In the genomic region with DNA sequence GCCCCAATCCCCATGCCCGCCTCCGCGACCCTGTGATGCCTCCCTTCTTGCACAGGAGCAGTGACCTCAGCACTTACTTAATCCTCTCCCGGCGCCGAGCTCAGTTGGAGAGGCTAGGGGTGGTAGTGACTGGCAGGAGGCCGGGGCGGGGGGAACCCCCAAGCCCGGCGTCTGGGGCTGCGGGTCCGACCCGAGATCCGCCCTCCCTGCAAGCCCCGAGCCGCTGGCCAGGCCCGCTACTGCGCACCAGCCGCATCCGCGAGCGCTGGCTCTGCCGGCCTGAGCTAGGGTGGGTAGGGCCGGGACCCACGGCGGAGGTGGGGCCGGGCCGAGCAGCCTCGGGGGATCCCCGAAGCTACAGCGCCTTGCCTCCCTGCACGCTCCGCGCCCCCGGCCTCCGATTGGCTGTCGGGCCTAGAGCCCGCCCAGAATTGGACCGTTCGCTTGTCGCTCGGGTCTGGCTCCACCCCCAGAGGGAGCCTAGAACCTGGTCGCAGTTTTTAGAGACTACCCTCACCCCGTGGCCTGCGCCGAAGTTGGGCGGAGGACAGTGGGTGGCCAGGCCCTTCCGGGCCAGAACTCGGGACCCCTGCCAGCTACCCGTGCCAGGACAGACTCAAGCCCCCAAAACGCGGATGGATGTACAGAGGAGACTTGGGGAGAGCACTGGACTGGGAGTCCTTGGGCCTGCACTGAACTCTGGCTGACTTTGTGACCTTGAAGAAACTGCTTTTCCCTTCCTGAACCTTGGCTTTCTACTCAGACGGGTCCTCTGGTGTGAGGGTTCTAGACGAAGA, we compare ENCODE assay signal across 8 cellular contexts. TPM values are rescaled to one million over a fixed set of nuclear protein-coding genes. Genes with fewer than 3 reads are reported as not detected.
DNase-seq lines count a peak whose midpoint lies in the region; ATAC-seq and TF ChIP-seq lines count a peak whose summit lies in the region.

A gene (minus strand): TSS at position 362 of the 797 bp plus-strand sequence. CDS start 2,048 bp downstream, outside the sequence.

- H3K36me3 Mint-ChIP-seq in nephron (ENCODE audit: low read depth) = no peaks in the 10 kb centered on the region

- ATAC-seq in GM21360 (IDR thresholded peaks at IDR 0.05; ENCODE audit: unreplicated experiment) (peak; percentile 76), RWPE2 (ENCODE audit: low read depth) (peak; percentile 77)

- peak within 1 kb of the TSS; percentile 97 to 99 (median 99) for H3K4me3 Mint-ChIP-seq in nephron

- no peaks in the 10 kb centered on the region for H3K27me3 ChIP-seq in RWPE2 (ENCODE audit: insufficient read depth, poor library complexity, severe bottlenecking)

- H3K9me3 Mint-ChIP-seq in nephron = no peaks in the 10 kb centered on the region

- peaks cover 15% of the 10 kb centered on the region for H3K4me1 ChIP-seq in RWPE2 (ENCODE audit: insufficient read depth, poor library complexity, severe bottlenecking)

- no peak for TF ChIP-seq CTCF in RWPE2 (IDR thresholded peaks at IDR 0.05; ENCODE audit: poor library complexity, severe bottlenecking)
- TF ChIP-seq CTCF in fibroblast of the aortic adventitia (IDR thresholded peaks at IDR 0.05; ENCODE audit: insufficient read depth, low read length) = no peak
- TF ChIP-seq CTCF in nephron (IDR thresholded peaks at IDR 0.05; ENCODE audit: unreplicated experiment in 3 of 3) = no peak

- peak within 1 kb of the TSS; percentile 96 to 99 (median 99) for H3K27ac Mint-ChIP-seq in nephron

- H3K9me3 ChIP-seq in RWPE2 (ENCODE audit: severe bottlenecking) = no peaks in the 10 kb centered on the region

- H3K27me3 Mint-ChIP-seq in nephron (ENCODE audit: low read depth) = no peaks in the 10 kb centered on the region

- H3K4me3 ChIP-seq in RWPE2 (ENCODE audit: severe bottlenecking) = peak within 1 kb of the TSS; percentile 51
- peak within 1 kb of the TSS; percentile 71 for H3K4me3 ChIP-seq in fibroblast of the aortic adventitia (ENCODE audit: low read depth, low read length)

- DNase-seq in COR-L47 (lab: John Stamatoyannopoulos, UW) = peak; percentile 27
- DNase-seq in HUDEP-2 (lab: John Stamatoyannopoulos, UW; ENCODE audit: unreplicated experiment in 76 of 76) = peak in 74 of 76 experiments; percentile 26 to 91 (median 81)
- DNase-seq in RWPE2 (ENCODE audit: low spot score) = peak; percentile 87
- peak; percentile 91 for DNase-seq in activated T-helper 9 cell treated with anti-CD3 and anti-CD28 coated beads, Interleukin-2, amount 50 U/mL, for 16 hours (ENCODE audit: low read depth)
- peak; percentile 89 for DNase-seq in fibroblast of the aortic adventitia (ENCODE audit: low read depth)
- DNase-seq in stimulated activated naive CD4-positive, alpha-beta T cell treated with Interleukin-2 at 50 U/mL for 16 hours (lab: John Stamatoyannopoulos, UW) = peak; percentile 95

- no peaks in the 10 kb centered on the region for H3K36me3 ChIP-seq in RWPE2 (ENCODE audit: low read depth)

- peaks cover 20% of the 10 kb centered on the region for H3K4me1 Mint-ChIP-seq in nephron

- H3K27ac ChIP-seq in RWPE2 (ENCODE audit: poor library complexity, severe bottlenecking) = peak within 1 kb of the TSS; percentile 59

RNA-seq across cellular contexts. Expression of the gene that starts here (rescaled TPM):
- total RNA-seq in fibroblast of the aortic adventitia (ENCODE audit: low replicate concordance) = 13.3 and 16.4 TPM in 2 replicates

Comparison
In these comparisons a context has a peak if more than half of its experiments do, and no peak if none do; other contexts are left out.
1. Peak in every context shown above with its lines: DNase-seq, ATAC-seq, H3K4me3 ChIP-seq and H3K27ac ChIP-seq.
2. DNase-seq: peak in every context shown above with its lines; median percentile 95 in stimulated activated naive CD4-positive, alpha-beta T cell treated with Interleukin-2 at 50 U/mL for 16 hours; 91 in activated T-helper 9 cell treated with anti-CD3 and anti-CD28 coated beads, Interleukin-2, amount 50 U/mL, for 16 hours; 89 in fibroblast of the aortic adventitia; 87 in RWPE2; 81 in HUDEP-2; 27 in COR-L47.